In the genomic region with DNA sequence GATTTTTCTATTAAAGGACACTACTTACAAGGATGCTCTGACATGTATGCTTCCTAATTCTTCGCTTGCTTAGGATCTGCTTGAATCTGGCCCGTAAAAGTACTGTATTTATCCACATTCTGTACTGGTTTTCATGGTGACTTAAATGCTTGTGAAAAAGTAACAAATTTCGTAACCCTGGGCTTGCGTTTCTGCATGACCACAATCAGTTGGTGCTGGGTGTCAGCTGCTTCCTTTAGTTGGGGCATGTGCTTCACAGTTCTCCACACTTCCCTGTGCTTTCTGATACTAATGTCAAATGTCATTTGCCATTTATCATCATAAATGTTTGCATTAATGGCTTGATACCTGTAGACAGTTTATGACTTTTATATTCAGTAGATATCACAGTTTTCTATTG, we compare ENCODE assay signal across 10 cellular contexts.
DNase-seq lines count a peak whose midpoint lies in the region; ATAC-seq and TF ChIP-seq lines count a peak whose summit lies in the region.
"Had no signal": no experiment of that assay in that cellular context is flagged by ENCODE, and none has a peak within 500 bp of the region (broad histone marks: within the 10 kb centered on the region; RNA-seq: fewer than 3 reads in every experiment).

No MANE protein-coding gene starts in this region.

- H3K4me1 Mint-ChIP-seq in natural killer cell = peaks cover 19% of the 10 kb centered on the region in 2 donors
- H3K4me1 Mint-ChIP-seq in stimulated activated memory B cell treated with anti-CD40 and anti-IgM and Interleukin-4, amounts not matched to agents 10 μg/mL and 1 μg/mL and 100 μg/mL, for 72 hours = peaks cover 13% of the 10 kb centered on the region

- intact Hi-C loops in natural killer cell (cut with micrococcal nuclease) = no loop called here

- H3K4me3 Mint-ChIP-seq in natural killer cell = no peak overlapping the region
- H3K4me3 Mint-ChIP-seq in stimulated activated memory B cell treated with anti-CD40 and anti-IgM and Interleukin-4, amounts not matched to agents 10 μg/mL and 1 μg/mL and 100 μg/mL, for 72 hours = no peak overlapping the region
- H3K4me3 Mint-ChIP-seq: activated naive CD4-positive, alpha-beta T cell treated with anti-CD3 and anti-CD28 coated beads for 36 hours; WTC11 had no signal

- no peak for TF ChIP-seq CTCF in natural killer cell (IDR thresholded peaks at IDR 0.05)

- no peaks in the 10 kb centered on the region for H3K9me3 Mint-ChIP-seq in natural killer cell
- no peaks in the 10 kb centered on the region for H3K9me3 Mint-ChIP-seq in stimulated activated memory B cell treated with anti-CD40 and anti-IgM and Interleukin-4, amounts not matched to agents 10 μg/mL and 1 μg/mL and 100 μg/mL, for 72 hours
- H3K9me3 Mint-ChIP-seq: activated naive CD4-positive, alpha-beta T cell treated with anti-CD3 and anti-CD28 coated beads for 36 hours; WTC11 had no signal

- peak; percentile 44 for ATAC-seq in GM21360 (IDR thresholded peaks at IDR 0.05; ENCODE audit: unreplicated experiment)
- ATAC-seq in HG03432 (IDR thresholded peaks at IDR 0.05; ENCODE audit: unreplicated experiment) = peak; percentile 47
- ATAC-seq in natural killer cell = peak; percentile 42 to 86 (median 60)
- ATAC-seq in stimulated activated memory B cell treated with anti-CD40 and anti-IgM and Interleukin-4, amounts not matched to agents 10 μg/mL and 1 μg/mL and 100 μg/mL, for 72 hours = no peak
- ATAC-seq in HG02840 (IDR thresholded peaks at IDR 0.05; ENCODE audit: low FRiP score, unreplicated experiment) = no peak
- ATAC-seq: WTC11 had no signal

- no peaks in the 10 kb centered on the region for H3K36me3 Mint-ChIP-seq in natural killer cell
- peaks cover 6% of the 10 kb centered on the region for H3K36me3 Mint-ChIP-seq in stimulated activated memory B cell treated with anti-CD40 and anti-IgM and Interleukin-4, amounts not matched to agents 10 μg/mL and 1 μg/mL and 100 μg/mL, for 72 hours
- H3K36me3 Mint-ChIP-seq: WTC11 had no signal

- H3K27ac Mint-ChIP-seq in natural killer cell = peak overlapping the region in 1 of 2 donors; percentile 5
- H3K27ac Mint-ChIP-seq in stimulated activated memory B cell treated with anti-CD40 and anti-IgM and Interleukin-4, amounts not matched to agents 10 μg/mL and 1 μg/mL and 100 μg/mL, for 72 hours = no peak overlapping the region
- H3K27ac Mint-ChIP-seq: activated naive CD4-positive, alpha-beta T cell treated with anti-CD3 and anti-CD28 coated beads for 36 hours had no signal

- no peaks in the 10 kb centered on the region for H3K27me3 Mint-ChIP-seq in natural killer cell (ENCODE audit: low read depth in 2 of 2)
- no peaks in the 10 kb centered on the region for H3K27me3 Mint-ChIP-seq in stimulated activated memory B cell treated with anti-CD40 and anti-IgM and Interleukin-4, amounts not matched to agents 10 μg/mL and 1 μg/mL and 100 μg/mL, for 72 hours

- DNase-seq in SKM-1 (lab: John Stamatoyannopoulos, UW; ENCODE audit: unreplicated experiment) (peak; percentile 58), natural killer cell (no peak), cerebellum (ENCODE audit: low spot score) (no peak), DMS79 (lab: John Stamatoyannopoulos, UW) (no peak)
- DNase-seq: activated naive CD4-positive, alpha-beta T cell treated with anti-CD3 and anti-CD28 coated beads for 36 hours had no signal

Comparison
In these comparisons a context has a peak if more than half of its experiments do, and no peak if none do; other contexts are left out.
1. ATAC-seq: peak in GM21360 (single experiment), HG03432 (single experiment) and natural killer cell (3 of 3); none in stimulated activated memory B cell treated with anti-CD40 and anti-IgM and Interleukin-4, amounts not matched to agents 10 μg/mL and 1 μg/mL and 100 μg/mL, for 72 hours (single experiment) and HG02840 (single experiment).